Comparison of ENCODE assay signal across 1 cellular context in the genomic region with DNA sequence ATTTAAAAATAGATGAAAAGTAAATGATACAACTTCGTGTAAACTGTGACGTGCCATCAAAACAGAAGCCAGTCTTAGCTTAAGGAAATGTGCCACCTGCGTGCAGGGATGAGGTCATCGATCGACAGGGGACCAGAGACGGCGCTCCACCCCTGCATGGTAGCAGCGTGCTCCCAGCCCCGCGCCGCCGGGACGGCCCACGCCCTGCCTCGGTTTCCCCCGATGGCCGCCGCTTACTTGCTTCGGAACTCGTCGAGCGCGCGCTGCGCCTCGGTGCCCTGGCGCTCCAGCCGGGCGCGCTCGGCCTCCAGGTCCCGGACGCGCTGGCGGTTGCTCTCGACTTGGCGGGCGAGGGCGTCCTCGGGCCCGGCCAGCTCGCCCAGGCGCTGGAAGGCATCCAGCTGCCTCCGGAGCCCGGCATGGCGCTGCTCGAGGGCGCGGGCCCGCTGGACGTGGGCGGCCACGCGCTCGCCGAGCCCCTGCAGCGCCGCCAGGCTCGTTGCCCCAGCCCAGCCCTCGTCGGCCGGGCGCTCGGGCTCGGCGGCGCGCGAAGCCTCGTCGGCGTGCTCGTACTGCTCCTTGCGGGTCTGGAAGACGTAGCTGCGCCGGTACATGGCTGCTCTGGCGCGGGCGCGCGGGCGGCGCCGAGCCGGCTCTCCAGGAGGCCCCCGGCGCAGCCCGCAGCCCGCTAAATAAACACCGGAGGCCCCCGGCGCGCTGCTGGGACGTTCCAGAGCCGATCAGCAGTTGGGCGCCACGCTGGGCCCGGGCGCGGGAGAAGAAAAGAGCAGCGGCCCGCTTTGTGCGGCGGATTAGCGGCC.
TF ChIP-seq lines count a peak whose summit lies in the region.

TSS of gene BFSP1 (minus strand) at position 664 of the 821 bp plus-strand sequence. CDS start at position 614, 50 bp downstream.

TF ChIP-seq in GM12878, 131 proteins besides CTCF, POLR2A, EP300 and RAD21 (continued from another document):
- TF ChIP-seq, protein P1, sequence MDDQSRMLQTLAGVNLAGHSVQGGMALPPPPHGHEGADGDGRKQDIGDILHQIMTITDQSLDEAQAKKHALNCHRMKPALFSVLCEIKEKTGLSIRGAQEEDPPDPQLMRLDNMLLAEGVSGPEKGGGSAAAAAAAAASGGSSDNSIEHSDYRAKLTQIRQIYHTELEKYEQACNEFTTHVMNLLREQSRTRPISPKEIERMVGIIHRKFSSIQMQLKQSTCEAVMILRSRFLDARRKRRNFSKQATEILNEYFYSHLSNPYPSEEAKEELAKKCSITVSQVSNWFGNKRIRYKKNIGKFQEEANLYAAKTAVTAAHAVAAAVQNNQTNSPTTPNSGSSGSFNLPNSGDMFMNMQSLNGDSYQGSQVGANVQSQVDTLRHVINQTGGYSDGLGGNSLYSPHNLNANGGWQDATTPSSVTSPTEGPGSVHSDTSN (IDR thresholded peaks at IDR 0.05; ENCODE audit: insufficient replicate concordance, low read depth, low read length): no peak
- TF ChIP-seq IKZF2 (IDR thresholded peaks at IDR 0.05) (no peak), HDAC2 (IDR thresholded peaks at IDR 0.05) (no peak), EGR1 (IDR thresholded peaks at IDR 0.05; ENCODE audit: borderline replicate concordance in 1 of 2, low read depth in 2 of 2, low read length in 2 of 2) (peak in 1 of 2 experiments; percentile 31; a peak in 1 of 3 replicates), PML (IDR thresholded peaks at IDR 0.05; ENCODE audit: low read length) (no peak), ZSCAN29 (IDR thresholded peaks at IDR 0.05) (no peak), BCL3 (IDR thresholded peaks at IDR 0.05; ENCODE audit: borderline replicate concordance, insufficient read depth, low read depth, low read length, poor library complexity, severe bottlenecking) (no peak), RB1 (IDR thresholded peaks at IDR 0.05; ENCODE audit: borderline replicate concordance) (no peak), DPF2 (IDR thresholded peaks at IDR 0.05) (no peak), PRDM15 (CRISPR knock-in tag; IDR thresholded peaks at IDR 0.05) (no peak)
- TF ChIP-seq, protein P2, sequence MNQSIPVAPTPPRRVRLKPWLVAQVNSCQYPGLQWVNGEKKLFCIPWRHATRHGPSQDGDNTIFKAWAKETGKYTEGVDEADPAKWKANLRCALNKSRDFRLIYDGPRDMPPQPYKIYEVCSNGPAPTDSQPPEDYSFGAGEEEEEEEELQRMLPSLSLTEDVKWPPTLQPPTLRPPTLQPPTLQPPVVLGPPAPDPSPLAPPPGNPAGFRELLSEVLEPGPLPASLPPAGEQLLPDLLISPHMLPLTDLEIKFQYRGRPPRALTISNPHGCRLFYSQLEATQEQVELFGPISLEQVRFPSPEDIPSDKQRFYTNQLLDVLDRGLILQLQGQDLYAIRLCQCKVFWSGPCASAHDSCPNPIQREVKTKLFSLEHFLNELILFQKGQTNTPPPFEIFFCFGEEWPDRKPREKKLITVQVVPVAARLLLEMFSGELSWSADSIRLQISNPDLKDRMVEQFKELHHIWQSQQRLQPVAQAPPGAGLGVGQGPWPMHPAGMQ (IDR thresholded peaks at IDR 0.05; ENCODE audit: borderline replicate concordance): no peak
TF ChIP-seq in GM12878: peak in this region for 2.
